1 cellular context compared by ENCODE assay signal in genomic region chr19:47608908-47609879, GRCh38.
TF ChIP-seq lines count a peak whose summit lies in the region.

Gene BICRA (plus strand): TSS chr19:47609134. CDS start chr19:47673575, 64,441 bp downstream.

TF ChIP-seq in GM23338, 12 proteins besides CTCF, POLR2A, EP300 and RAD21 (continued from another document):
- TF ChIP-seq, protein P1, sequence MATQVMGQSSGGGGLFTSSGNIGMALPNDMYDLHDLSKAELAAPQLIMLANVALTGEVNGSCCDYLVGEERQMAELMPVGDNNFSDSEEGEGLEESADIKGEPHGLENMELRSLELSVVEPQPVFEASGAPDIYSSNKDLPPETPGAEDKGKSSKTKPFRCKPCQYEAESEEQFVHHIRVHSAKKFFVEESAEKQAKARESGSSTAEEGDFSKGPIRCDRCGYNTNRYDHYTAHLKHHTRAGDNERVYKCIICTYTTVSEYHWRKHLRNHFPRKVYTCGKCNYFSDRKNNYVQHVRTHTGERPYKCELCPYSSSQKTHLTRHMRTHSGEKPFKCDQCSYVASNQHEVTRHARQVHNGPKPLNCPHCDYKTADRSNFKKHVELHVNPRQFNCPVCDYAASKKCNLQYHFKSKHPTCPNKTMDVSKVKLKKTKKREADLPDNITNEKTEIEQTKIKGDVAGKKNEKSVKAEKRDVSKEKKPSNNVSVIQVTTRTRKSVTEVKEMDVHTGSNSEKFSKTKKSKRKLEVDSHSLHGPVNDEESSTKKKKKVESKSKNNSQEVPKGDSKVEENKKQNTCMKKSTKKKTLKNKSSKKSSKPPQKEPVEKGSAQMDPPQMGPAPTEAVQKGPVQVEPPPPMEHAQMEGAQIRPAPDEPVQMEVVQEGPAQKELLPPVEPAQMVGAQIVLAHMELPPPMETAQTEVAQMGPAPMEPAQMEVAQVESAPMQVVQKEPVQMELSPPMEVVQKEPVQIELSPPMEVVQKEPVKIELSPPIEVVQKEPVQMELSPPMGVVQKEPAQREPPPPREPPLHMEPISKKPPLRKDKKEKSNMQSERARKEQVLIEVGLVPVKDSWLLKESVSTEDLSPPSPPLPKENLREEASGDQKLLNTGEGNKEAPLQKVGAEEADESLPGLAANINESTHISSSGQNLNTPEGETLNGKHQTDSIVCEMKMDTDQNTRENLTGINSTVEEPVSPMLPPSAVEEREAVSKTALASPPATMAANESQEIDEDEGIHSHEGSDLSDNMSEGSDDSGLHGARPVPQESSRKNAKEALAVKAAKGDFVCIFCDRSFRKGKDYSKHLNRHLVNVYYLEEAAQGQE (IDR thresholded peaks at IDR 0.05; ENCODE audit: unreplicated experiment) = no peak
- TF ChIP-seq ZNF114 (CRISPR knock-in tag; IDR thresholded peaks at IDR 0.05) (no peak), EZH2 (IDR thresholded peaks at IDR 0.05; ENCODE audit: low read depth, unreplicated experiment) (no peak)
